Comparison of ENCODE assay signal across 1 cellular context in genomic region chr16:50671644-50672260, GRCh38.
TF ChIP-seq lines count a peak whose summit lies in the region.

No MANE protein-coding gene starts in this region.

TF ChIP-seq in HepG2, 621 proteins besides CTCF, POLR2A, EP300 and RAD21:
- TF ChIP-seq KDM1A (CRISPR knock-in tag; IDR thresholded peaks at IDR 0.05) (peak; percentile 12; the same call in 1 of the 2 replicates), PBX3 (CRISPR knock-in tag; IDR thresholded peaks at IDR 0.05; ENCODE audit: borderline replicate concordance) (no peak), RBM22 (optimal IDR thresholded peaks at IDR 0.05; ENCODE audit: low read length) (no peak), PHF21A (CRISPR knock-in tag; IDR thresholded peaks at IDR 0.05) (no peak), ZNF343 (CRISPR knock-in tag; IDR thresholded peaks at IDR 0.05) (no peak), XRCC5 (optimal IDR thresholded peaks at IDR 0.05; ENCODE audit: low read length) (peak; percentile 39), HDAC2 (CRISPR knock-in tag; IDR thresholded peaks at IDR 0.05) (0 out of 2 replicates have a peak, but pooled peaks have one; percentile 34), SMC3 (IDR thresholded peaks at IDR 0.05; ENCODE audit: low read length) (peak; percentile 73; the same call in 1 of the 2 replicates), PLSCR1 (CRISPR knock-in tag; IDR thresholded peaks at IDR 0.05; ENCODE audit: borderline replicate concordance) (no peak), ZNF205 (CRISPR knock-in tag; IDR thresholded peaks at IDR 0.05) (no peak), HMGXB4 (CRISPR knock-in tag; IDR thresholded peaks at IDR 0.05; ENCODE audit: borderline replicate concordance in 1 of 2, low read depth in 1 of 2) (0 out of 4 replicates have a peak, but pooled peaks of 1 of the 2 experiments have one; percentile 26), ATM (IDR thresholded peaks at IDR 0.05; ENCODE audit: borderline replicate concordance) (no peak), POGZ (CRISPR knock-in tag; IDR thresholded peaks at IDR 0.05) (no peak), MAF1 (CRISPR knock-in tag; IDR thresholded peaks at IDR 0.05; ENCODE audit: borderline replicate concordance) (no peak), RFXAP (CRISPR knock-in tag; IDR thresholded peaks at IDR 0.05; ENCODE audit: borderline replicate concordance) (no peak), RELA (CRISPR knock-in tag; IDR thresholded peaks at IDR 0.05) (no peak), ZMYM4 (CRISPR knock-in tag; IDR thresholded peaks at IDR 0.05) (0 out of 2 replicates have a peak, but pooled peaks have one; percentile 16), ZNF136 (CRISPR knock-in tag; IDR thresholded peaks at IDR 0.05; ENCODE audit: low read depth) (no peak), SP1 (IDR thresholded peaks at IDR 0.05) (no peak), SP1 (CRISPR knock-in tag; IDR thresholded peaks at IDR 0.05) (peak; percentile 35; the same call in 1 of the 2 replicates), ZNF280B (CRISPR knock-in tag; IDR thresholded peaks at IDR 0.05; ENCODE audit: borderline replicate concordance) (0 out of 2 replicates have a peak, but pooled peaks have one; percentile 53), CBX5 (CRISPR knock-in tag; IDR thresholded peaks at IDR 0.05; ENCODE audit: borderline replicate concordance) (peak; percentile 82; the same call in 1 of the 2 replicates), TOPORS (CRISPR knock-in tag; IDR thresholded peaks at IDR 0.05) (peak; percentile 96), E2F2 (CRISPR knock-in tag; IDR thresholded peaks at IDR 0.05; ENCODE audit: borderline replicate concordance) (no peak), SETDB1 (CRISPR knock-in tag; IDR thresholded peaks at IDR 0.05; ENCODE audit: borderline replicate concordance) (peak; percentile 95; the same call in 1 of the 2 replicates), PRMT3 (CRISPR knock-in tag; IDR thresholded peaks at IDR 0.05; ENCODE audit: borderline replicate concordance, low read depth) (no peak), ZNF83 (CRISPR knock-in tag; IDR thresholded peaks at IDR 0.05; ENCODE audit: borderline replicate concordance) (no peak), GPN1 (CRISPR knock-in tag; IDR thresholded peaks at IDR 0.05; ENCODE audit: borderline replicate concordance) (no peak), SIX4 (CRISPR knock-in tag; IDR thresholded peaks at IDR 0.05) (no peak), THAP7 (CRISPR knock-in tag; IDR thresholded peaks at IDR 0.05) (no peak), STAG1 (CRISPR knock-in tag; IDR thresholded peaks at IDR 0.05) (peak; percentile 61), RARA (CRISPR knock-in tag; IDR thresholded peaks at IDR 0.05) (no peak), CENPBD1 (CRISPR knock-in tag; IDR thresholded peaks at IDR 0.05; ENCODE audit: borderline replicate concordance, low read depth) (no peak), HMGA1 (CRISPR knock-in tag; conservative IDR thresholded peaks at IDR 0.05) (no peak), ZNF747 (CRISPR knock-in tag; IDR thresholded peaks at IDR 0.05; ENCODE audit: borderline replicate concordance) (no peak), NCOA2 (CRISPR knock-in tag; IDR thresholded peaks at IDR 0.05) (no peak), KAT7 (CRISPR knock-in tag; IDR thresholded peaks at IDR 0.05; ENCODE audit: borderline replicate concordance) (no peak), ZBTB25 (CRISPR knock-in tag; IDR thresholded peaks at IDR 0.05) (no peak), ARNTL (CRISPR knock-in tag; IDR thresholded peaks at IDR 0.05) (no peak), SIX1 (CRISPR knock-in tag; IDR thresholded peaks at IDR 0.05; ENCODE audit: borderline replicate concordance) (no peak), ZNF280D (CRISPR knock-in tag; IDR thresholded peaks at IDR 0.05) (peak; percentile 99), ELF4 (CRISPR knock-in tag; IDR thresholded peaks at IDR 0.05; ENCODE audit: borderline replicate concordance) (no peak), E2F1 (CRISPR knock-in tag; IDR thresholded peaks at IDR 0.05) (no peak), MEIS1 (CRISPR knock-in tag; IDR thresholded peaks at IDR 0.05; ENCODE audit: borderline replicate concordance) (no peak)
